Comparison of ENCODE assay signal across 8 cellular contexts in genomic region chr19:45885556-45886426, GRCh38. TPM values are rescaled to one million over a fixed set of nuclear protein-coding genes. Genes with fewer than 3 reads are reported as not detected.
A peak's percentile ranks its signal among the peaks of the same experiment; 100 is the strongest.
DNase-seq lines count a peak whose midpoint lies in the region; ATAC-seq and FAIRE-seq lines count a peak whose summit lies in the region.

TSS of gene IRF2BP1 (minus strand) at chr19:45886141. CDS start at chr19:45885774, 367 bp downstream.

- peak within 1 kb of the TSS; percentile 78 for H4K8ac ChIP-seq in mesenchymal stem cell (ENCODE audit: low read length)

- H3K9me3 ChIP-seq in CD4-positive, CD25-positive, alpha-beta regulatory T cell (ENCODE audit: control insufficient read depth in 2 of 2, low read length in 2 of 2) = no peaks in the 10 kb centered on the region
- H3K9me3 ChIP-seq in mesenchymal stem cell (ENCODE audit: control insufficient read depth, low read length) = no peaks in the 10 kb centered on the region

- no peak within 1 kb of the TSS for H2AK5ac ChIP-seq in mesenchymal stem cell (ENCODE audit: low read length, severe bottlenecking)

- under 1% methylated on average over 67 of the region's 107 CpGs for WGBS in mesenchymal stem cell

- H2BK5ac ChIP-seq in mesenchymal stem cell (ENCODE audit: low read depth, low read length, poor library complexity, severe bottlenecking) = peak within 1 kb of the TSS; percentile 61

- peaks cover 43% of the 10 kb centered on the region for H3K4me1 ChIP-seq in CD4-positive, CD25-positive, alpha-beta regulatory T cell (ENCODE audit: control insufficient read depth, insufficient read depth, low read length, poor library complexity, severe bottlenecking)
- peaks cover 41% of the 10 kb centered on the region for H3K4me1 ChIP-seq in mesenchymal stem cell (ENCODE audit: control insufficient read depth, insufficient read depth, low read depth, low read length)

- H2AFZ ChIP-seq in mesenchymal stem cell (ENCODE audit: low read depth, low read length) = peak within 1 kb of the TSS; percentile 62

- H2BK12ac ChIP-seq in mesenchymal stem cell (ENCODE audit: low read length in 2 of 2) = peak within 1 kb of the TSS; percentile 70 to 92

- peaks cover 10% of the 10 kb centered on the region for H3K27me3 Mint-ChIP-seq in CD4-positive, CD25-positive, alpha-beta regulatory T cell
- H3K27me3 Mint-ChIP-seq in effector memory CD8-positive, alpha-beta T cell = no peaks in the 10 kb centered on the region

- peak; percentile 95 for FAIRE-seq in HTR-8/SVneo (lab: Jason Lieb, UNC)

- peak within 1 kb of the TSS; percentile 15 to 91 for H3K14ac ChIP-seq in mesenchymal stem cell (ENCODE audit: low read length in 2 of 2)

- peak within 1 kb of the TSS; percentile 80 for H3K4me2 ChIP-seq in mesenchymal stem cell (ENCODE audit: low read length, poor library complexity, severe bottlenecking)

- H3K79me1 ChIP-seq in mesenchymal stem cell (replicated peaks; ENCODE audit: low read length, poor library complexity, severe bottlenecking) = peaks cover 16% of the 10 kb centered on the region

- H3K4me1 Mint-ChIP-seq in CD4-positive, CD25-positive, alpha-beta regulatory T cell = peaks cover 0 to 31% (median 20%) of the 10 kb centered on the region in 4 donors
- H3K4me1 Mint-ChIP-seq in effector memory CD8-positive, alpha-beta T cell (ENCODE audit: low read depth in 2 of 2) = peaks cover 18 to 22% of the 10 kb centered on the region in 2 donors

- H3K36me3 Mint-ChIP-seq in CD4-positive, CD25-positive, alpha-beta regulatory T cell = peaks cover 12% of the 10 kb centered on the region
- H3K36me3 Mint-ChIP-seq in effector memory CD8-positive, alpha-beta T cell (ENCODE audit: insufficient read depth) = peaks cover 12% of the 10 kb centered on the region

- peak within 1 kb of the TSS; percentile 88 for H3K27ac ChIP-seq in CD4-positive, CD25-positive, alpha-beta regulatory T cell (ENCODE audit: insufficient read depth, low read length, poor library complexity, severe bottlenecking)
- peak within 1 kb of the TSS; percentile 94 for H3K27ac ChIP-seq in mesenchymal stem cell (ENCODE audit: low read length, poor library complexity, severe bottlenecking)

- peak within 1 kb of the TSS; percentile 76 for H4K91ac ChIP-seq in mesenchymal stem cell (ENCODE audit: low read length)

- H2BK120ac ChIP-seq in mesenchymal stem cell (ENCODE audit: low read depth, low read length) = peak within 1 kb of the TSS; percentile 54

- peak within 1 kb of the TSS; percentile 93 to 95 for H3K18ac ChIP-seq in mesenchymal stem cell (ENCODE audit: low read depth in 1 of 2, low read length in 2 of 2)

- peak within 1 kb of the TSS; percentile 44 for H2BK15ac ChIP-seq in mesenchymal stem cell (ENCODE audit: low read depth, poor library complexity, severe bottlenecking)

- peak within 1 kb of the TSS; percentile 46 to 85 for H3K4ac ChIP-seq in mesenchymal stem cell (ENCODE audit: low read depth in 1 of 2, low read length in 2 of 2)

- H3K4me3 ChIP-seq in CD4-positive, CD25-positive, alpha-beta regulatory T cell (ENCODE audit: low read depth, low read length) = peak within 1 kb of the TSS; percentile 84
- peak within 1 kb of the TSS; percentile 80 to 88 for H3K4me3 ChIP-seq in mesenchymal stem cell (ENCODE audit: insufficient read depth in 1 of 2, low read depth in 1 of 2, low read length in 2 of 2)

- peak; percentile 78 to 79 for ATAC-seq in CD4-positive, CD25-positive, alpha-beta regulatory T cell (ENCODE audit: low read depth in 2 of 2)
- peak; percentile 35 for ATAC-seq in GM19467 (IDR thresholded peaks at IDR 0.05; ENCODE audit: unreplicated experiment)
- ATAC-seq in effector memory CD8-positive, alpha-beta T cell (replicated peaks) = peak; percentile 80

- peaks cover 0 to 2% (median 0%) of the 10 kb centered on the region in 7 donors for H3K9me3 Mint-ChIP-seq in CD4-positive, CD25-positive, alpha-beta regulatory T cell
- no peaks in the 10 kb centered on the region for H3K9me3 Mint-ChIP-seq in effector memory CD8-positive, alpha-beta T cell

- peak within 1 kb of the TSS in 1 of 2 experiments; percentile 90 for H3K23ac ChIP-seq in mesenchymal stem cell (ENCODE audit: low read length in 2 of 2)

- no peaks in the 10 kb centered on the region for H3K27me3 ChIP-seq in CD4-positive, CD25-positive, alpha-beta regulatory T cell (ENCODE audit: control insufficient read depth, insufficient read depth, low read length)
- no peaks in the 10 kb centered on the region for H3K27me3 ChIP-seq in mesenchymal stem cell (ENCODE audit: control insufficient read depth in 1 of 2, insufficient read depth in 1 of 2, low read length in 2 of 2)

- peak; percentile 89 to 95 (median 91) for DNase-seq in CD4-positive, CD25-positive, alpha-beta regulatory T cell
- DNase-seq in HTR-8/SVneo (ENCODE audit: insufficient read length, low spot score) = peak; percentile 94
- DNase-seq in NOMO-1 treated with dmso at 0.1 percent for 144 hours (lab: John Stamatoyannopoulos, UW; ENCODE audit: unreplicated experiment) = peak; percentile 88
- peak; percentile 71 to 76 for DNase-seq in activated CD8-positive, alpha-beta memory T cell treated with anti-CD3 and anti-CD28 coated beads for 4 hours (ENCODE audit: low read depth in 2 of 2)
- DNase-seq in effector memory CD8-positive, alpha-beta T cell = peak; percentile 90 to 92 (median 90)
- peak; percentile 97 for DNase-seq in mesenchymal stem cell
- DNase-seq in stimulated activated CD8-positive, alpha-beta memory T cell treated with anti-CD3 and anti-CD28 coated beads, Interleukin-12 subunit alpha, Interleukin-12 subunit beta, amount 100 ng/mL, for 1 hour (ENCODE audit: low read depth) = peak; percentile 80

- H3K36me3 ChIP-seq in CD4-positive, CD25-positive, alpha-beta regulatory T cell (ENCODE audit: control insufficient read depth, insufficient read depth, low read length) = no peaks in the 10 kb centered on the region
- H3K36me3 ChIP-seq in mesenchymal stem cell (ENCODE audit: control insufficient read depth in 1 of 2, insufficient read depth in 2 of 2, low read depth in 1 of 2, low read length in 2 of 2) = peaks cover 14 to 29% of the 10 kb centered on the region in 2 experiments

- peak within 1 kb of the TSS; percentile 99 for H3K9ac ChIP-seq in mesenchymal stem cell (ENCODE audit: low read length)

- H3K27ac Mint-ChIP-seq in CD4-positive, CD25-positive, alpha-beta regulatory T cell = peak within 1 kb of the TSS; percentile 96 to 98 (median 97)
- H3K27ac Mint-ChIP-seq in effector memory CD8-positive, alpha-beta T cell = peak within 1 kb of the TSS; percentile 91 to 99

- peak within 1 kb of the TSS; percentile 92 to 99 (median 98) for H3K4me3 Mint-ChIP-seq in CD4-positive, CD25-positive, alpha-beta regulatory T cell
- peak within 1 kb of the TSS; percentile 94 to 100 for H3K4me3 Mint-ChIP-seq in effector memory CD8-positive, alpha-beta T cell

RNA-seq across cellular contexts. Expression of gene IRF2BP1, which starts in this region (rescaled TPM):
- 21.2 TPM for total RNA-seq in CD4-positive, CD25-positive, alpha-beta regulatory T cell
- polyA plus RNA-seq in CD4-positive, CD25-positive, alpha-beta regulatory T cell = 1 to 10 TPM; 4.5 to 6.4 (median 5.4) TPM
- polyA plus RNA-seq in mesenchymal stem cell (2013, experiment 1 of 2) = 8.0 TPM
- 8.2 TPM for polyA plus RNA-seq in mesenchymal stem cell (2013, experiment 2 of 2)

Comparison
In these comparisons a context has a peak if more than half of its experiments do, and no peak if none do; other contexts are left out.
1. Peak in every context shown above with its lines: DNase-seq, ATAC-seq, H3K4me3 ChIP-seq and H3K27ac ChIP-seq.